8 cellular contexts compared by ENCODE assay signal in genomic region chr4:6916587-6917444, GRCh38. TPM values are rescaled to one million over a fixed set of nuclear protein-coding genes. Genes with fewer than 3 reads are reported as not detected.
DNase-seq lines count a peak whose midpoint lies in the region; ATAC-seq, FAIRE-seq and TF ChIP-seq lines count a peak whose summit lies in the region.

No MANE protein-coding gene starts in this region.

- H3K4me2 ChIP-seq in HepG2 (ENCODE audit: low read depth, low read length) = peak overlapping the region; percentile 80

- H3K4me3 Mint-ChIP-seq in activated naive CD8-positive, alpha-beta T cell treated with anti-CD3 and anti-CD28 coated beads, Interleukin-2, amount 50 U/mL, for 24 hours = peak overlapping the region; percentile 22
- peak overlapping the region; percentile 74 to 81 for H3K4me3 Mint-ChIP-seq in stimulated activated naive CD8-positive, alpha-beta T cell treated with anti-CD3 and anti-CD28 coated beads, Interleukin-15, amount 100 ng/mL, for 72 hours

- 75% methylated on average over 14 of the region's 15 CpGs for WGBS in HepG2 (ENCODE audit: low lambda C conversion rate)

- DNase-seq in SW480 (ENCODE audit: low spot score) = peak; percentile 74
- peak; percentile 50 for DNase-seq in activated naive CD8-positive, alpha-beta T cell treated with anti-CD3 and anti-CD28 coated beads, Interleukin-2, amount 50 U/mL, for 24 hours
- DNase-seq in HepG2 (ENCODE audit: low spot score) = no peak
- peak in 1 of 2 donors; percentile 63 for DNase-seq in stimulated activated naive CD8-positive, alpha-beta T cell treated with anti-CD3 and anti-CD28 coated beads, Interleukin-15, amount 100 ng/mL, for 72 hours
- DNase-seq in amygdala (lab: John Stamatoyannopoulos, UW) = no peak
- DNase-seq in NCI-H1694 (lab: John Stamatoyannopoulos, UW) = no peak

- peak overlapping the region; percentile 75 for H3K27ac ChIP-seq in HepG2 (ENCODE audit: extremely low read length, insufficient read depth, low read length)

- no peaks in the 10 kb centered on the region for H3K27me3 Mint-ChIP-seq in activated naive CD8-positive, alpha-beta T cell treated with anti-CD3 and anti-CD28 coated beads, Interleukin-2, amount 50 U/mL, for 24 hours
- H3K27me3 Mint-ChIP-seq in stimulated activated naive CD8-positive, alpha-beta T cell treated with anti-CD3 and anti-CD28 coated beads, Interleukin-15, amount 100 ng/mL, for 72 hours = no peaks in the 10 kb centered on the region

- POLR2A ChIA-PET in HepG2 (lab: Yijun Ruan, JAX) = interaction anchor here (0.8 to 2.1 kb wide), 14 partner anchors 8 to 150 kb away, joined by 3 to 16 read pairs (median 6); partner anchors contain the start of gene TBC1D14

- H3K9ac ChIP-seq in HepG2 (ENCODE audit: insufficient read depth, low read depth, low read length) = peak overlapping the region; percentile 59

- peaks cover 3% of the 10 kb centered on the region for H3K36me3 Mint-ChIP-seq in activated naive CD8-positive, alpha-beta T cell treated with anti-CD3 and anti-CD28 coated beads, Interleukin-2, amount 50 U/mL, for 24 hours (ENCODE audit: low read depth)

- peaks cover 46% of the 10 kb centered on the region; the same call in 1 of the 2 replicates for H4K20me1 ChIP-seq in HepG2 (ENCODE audit: insufficient read depth, low read length)

- H3K4me1 ChIP-seq in HepG2 (ENCODE audit: insufficient read depth, low read length) = peaks cover 79% of the 10 kb centered on the region

- TF ChIP-seq RAD21 in HepG2 (CRISPR knock-in tag; IDR thresholded peaks at IDR 0.05) = no peak

- TF ChIP-seq POLR2A in HepG2 (IDR thresholded peaks at IDR 0.05; ENCODE audit: insufficient read depth in 1 of 2, low read depth in 2 of 2, low read length in 2 of 2) = no peak

- FAIRE-seq in HepG2 (lab: Jason Lieb, UNC) = no peak

- no TSS peak for BruUV-seq in HepG2 (replicated peaks; lab: Mats Ljungman, UMichigan)

- H3K27me3 ChIP-seq in HepG2 (ENCODE audit: control insufficient read depth in 1 of 2, insufficient read depth in 2 of 2, low read length in 2 of 2) = no peaks in the 10 kb centered on the region

- TF ChIP-seq EP300 in HepG2 (IDR thresholded peaks at IDR 0.05; ENCODE audit: low read depth in 2 of 2, low read length in 2 of 2) = no peak
- TF ChIP-seq EP300 in HepG2 (CRISPR knock-in tag; IDR thresholded peaks at IDR 0.05; ENCODE audit: borderline replicate concordance) = no peak

- intact Hi-C loops in HepG2 (cut with micrococcal nuclease; ENCODE audit: unreplicated experiment) = no loop called here

- TF ChIP-seq CTCF in HepG2 (CRISPR knock-in tag; IDR thresholded peaks at IDR 0.05) = no peak

- H3K4me1 Mint-ChIP-seq in activated naive CD8-positive, alpha-beta T cell treated with anti-CD3 and anti-CD28 coated beads, Interleukin-2, amount 50 U/mL, for 24 hours = peaks cover 66% of the 10 kb centered on the region
- peaks cover 80% of the 10 kb centered on the region for H3K4me1 Mint-ChIP-seq in stimulated activated naive CD8-positive, alpha-beta T cell treated with anti-CD3 and anti-CD28 coated beads, Interleukin-15, amount 100 ng/mL, for 72 hours

- H2AFZ ChIP-seq in HepG2 (ENCODE audit: low read length) = no peak overlapping the region

- in situ Hi-C loops in HepG2 (cut with HindIII; ENCODE audit: extremely low pct_ligation_motif_present, low pct_unique_long_range_greater_than_20kb) = no loop called here

- peak overlapping the region in 2 of 3 experiments; percentile 2 to 35; a peak in 1 of 6 replicates for H3K4me3 ChIP-seq in HepG2 (replicated peaks in 1 of 3; ENCODE audit: insufficient read depth in 1 of 3, low read depth in 2 of 3, low read length in 3 of 3)

- ATAC-seq in GM21723 (IDR thresholded peaks at IDR 0.05; ENCODE audit: unreplicated experiment) (peak; percentile 59), HepG2 (peak; percentile 13), GM19324 (IDR thresholded peaks at IDR 0.05; ENCODE audit: low FRiP score, unreplicated experiment) (no peak)
- ATAC-seq in activated naive CD8-positive, alpha-beta T cell treated with anti-CD3 and anti-CD28 coated beads, Interleukin-2, amount 50 U/mL, for 24 hours = peak; percentile 83
- ATAC-seq in stimulated activated naive CD8-positive, alpha-beta T cell treated with anti-CD3 and anti-CD28 coated beads, Interleukin-15, amount 100 ng/mL, for 72 hours = peak; percentile 87

- 0 out of 5 replicates have a peak, but pooled peaks cover 0 to 2% of the 10 kb centered on the region in 2 experiments for H3K36me3 ChIP-seq in HepG2 (replicated peaks in 1 of 2; ENCODE audit: control insufficient read depth in 1 of 2, insufficient read depth in 2 of 2, low read length in 2 of 2)

- CTCF ChIA-PET in HepG2 (lab: Yijun Ruan, JAX; ENCODE audit: low intra/inter-chr PET ratio, low total read pairs) = interaction anchor here (1.9 kb wide), 1 partner anchor 24 kb away, joined by 6 read pairs; no protein-coding TSS in a partner anchor

- H3K9me3 ChIP-seq in HepG2 (ENCODE audit: low read length) = no peaks in the 10 kb centered on the region

- H3K27ac Mint-ChIP-seq in activated naive CD8-positive, alpha-beta T cell treated with anti-CD3 and anti-CD28 coated beads, Interleukin-2, amount 50 U/mL, for 24 hours = peak overlapping the region; percentile 65
- H3K27ac Mint-ChIP-seq in stimulated activated naive CD8-positive, alpha-beta T cell treated with anti-CD3 and anti-CD28 coated beads, Interleukin-15, amount 100 ng/mL, for 72 hours = peak overlapping the region in 1 of 2 donors; percentile 74

- H3K9me3 Mint-ChIP-seq in activated naive CD8-positive, alpha-beta T cell treated with anti-CD3 and anti-CD28 coated beads, Interleukin-2, amount 50 U/mL, for 24 hours = no peaks in the 10 kb centered on the region
- H3K9me3 Mint-ChIP-seq in stimulated activated naive CD8-positive, alpha-beta T cell treated with anti-CD3 and anti-CD28 coated beads, Interleukin-15, amount 100 ng/mL, for 72 hours = no peaks in the 10 kb centered on the region

- H3K79me2 ChIP-seq in HepG2 (ENCODE audit: insufficient read depth, low read length) = peaks cover 62% of the 10 kb centered on the region

TF ChIP-seq in HepG2, 621 proteins besides CTCF, POLR2A, EP300 and RAD21 (continues in another document):
- TF ChIP-seq MAFF (IDR thresholded peaks at IDR 0.05; ENCODE audit: low read depth, low read length) (peak; percentile 63), RFXAP (CRISPR knock-in tag; IDR thresholded peaks at IDR 0.05; ENCODE audit: borderline replicate concordance) (0 out of 2 replicates have a peak, but pooled peaks have one; percentile 39), ZNF570 (CRISPR knock-in tag; IDR thresholded peaks at IDR 0.05; ENCODE audit: borderline replicate concordance) (no peak), ZNF512B (CRISPR knock-in tag; IDR thresholded peaks at IDR 0.05; ENCODE audit: borderline replicate concordance) (no peak), ZNF329 (CRISPR knock-in tag; IDR thresholded peaks at IDR 0.05; ENCODE audit: low read depth) (no peak), ZNF792 (CRISPR knock-in tag; IDR thresholded peaks at IDR 0.05) (no peak), ZBTB38 (CRISPR knock-in tag; IDR thresholded peaks at IDR 0.05) (peak; percentile 70), ETV6 (CRISPR knock-in tag; conservative IDR thresholded peaks at IDR 0.05) (no peak), CREB1 (IDR thresholded peaks at IDR 0.05) (0 out of 2 replicates have a peak, but pooled peaks have one; percentile 36), CREB1 (CRISPR knock-in tag; IDR thresholded peaks at IDR 0.05) (no peak), ZSCAN12 (CRISPR knock-in tag; IDR thresholded peaks at IDR 0.05) (no peak), SSRP1 (CRISPR knock-in tag; IDR thresholded peaks at IDR 0.05) (no peak)

RNA-seq across cellular contexts. Expression of gene TBC1D14, which starts 7.2 kb away (rescaled TPM):
- 46.5 and 53.3 TPM in 2 replicates for total RNA-seq in HepG2 (2016; rRNA removed; fragmentation: Illumina TruSeq; extraction: Trizol)
- 65.4 and 73.2 TPM in 2 replicates for total RNA-seq in HepG2 (2016; cell fraction: cytosol; rRNA removed; fragmentation: Illumina TruSeq; extraction: Trizol; ENCODE audit: low read depth)
- 45.9 and 47.6 TPM in 2 replicates for total RNA-seq in HepG2 (2016; cell fraction: insoluble cytoplasmic fraction; rRNA removed; fragmentation: Illumina TruSeq; extraction: Trizol)
- total RNA-seq in HepG2 (2016; cell fraction: membrane; rRNA removed; fragmentation: Illumina TruSeq; extraction: Trizol) = 39.0 and 41.3 TPM in 2 replicates
- 38.2 and 42.5 TPM in 2 replicates for total RNA-seq in HepG2 (2016; cell fraction: nucleus; rRNA removed; fragmentation: Illumina TruSeq; extraction: Trizol)
- polyA plus RNA-seq in HepG2 (2011; rRNA removed) = 29.5 and 31.8 TPM in 2 replicates
- polyA plus RNA-seq in HepG2 (2011; cell fraction: cytosol; rRNA removed) = 29.0 and 31.7 TPM in 2 replicates
- 29.6 and 30.6 TPM in 2 replicates for polyA plus RNA-seq in HepG2 (2011; cell fraction: nucleus; rRNA removed)
- 31.1 and 34.7 TPM in 2 replicates for polyA plus RNA-seq in HepG2 (2012)
- 5.0 TPM in 2 replicates for polyA plus RNA-seq in HepG2 (2016; cell fraction: cytosol; fragmentation: Illumina TruSeq; extraction: Trizol; ENCODE audit: low read depth)
- 34.0 and 38.1 TPM in 2 replicates for polyA plus RNA-seq in HepG2 (2016; cell fraction: insoluble cytoplasmic fraction; fragmentation: Illumina TruSeq; extraction: Trizol; ENCODE audit: low read depth)
- 15.8 and 17.3 TPM in 2 replicates for polyA plus RNA-seq in HepG2 (2016; cell fraction: membrane; fragmentation: Illumina TruSeq; extraction: Trizol; ENCODE audit: low read depth)
- polyA plus RNA-seq in HepG2 (2016; cell fraction: nucleus; fragmentation: Illumina TruSeq; extraction: Trizol; ENCODE audit: insufficient read depth, low read depth) = 42.2 and 45.1 TPM in 2 replicates
- polyA minus RNA-seq in HepG2 (2011; rRNA and poly(A)+ RNA removed; ENCODE audit: low replicate concordance) = 34.1 and 63.3 TPM in 2 replicates
- polyA minus RNA-seq in HepG2 (2011; cell fraction: cytosol; rRNA and poly(A)+ RNA removed) = 21.7 and 28.5 TPM in 2 replicates
- polyA minus RNA-seq in HepG2 (2011; cell fraction: nucleus; rRNA and poly(A)+ RNA removed) = 25.8 and 31.3 TPM in 2 replicates

Comparison
In these comparisons a context has a peak if more than half of its experiments do, and no peak if none do; other contexts are left out.
1. DNase-seq: peak in SW480 (single experiment) and activated naive CD8-positive, alpha-beta T cell treated with anti-CD3 and anti-CD28 coated beads, Interleukin-2, amount 50 U/mL, for 24 hours (single experiment); none in HepG2 (single experiment), amygdala (0 of 56) and NCI-H1694 (single experiment).